Comparison of ENCODE assay signal across 3 cellular contexts in the genomic region with DNA sequence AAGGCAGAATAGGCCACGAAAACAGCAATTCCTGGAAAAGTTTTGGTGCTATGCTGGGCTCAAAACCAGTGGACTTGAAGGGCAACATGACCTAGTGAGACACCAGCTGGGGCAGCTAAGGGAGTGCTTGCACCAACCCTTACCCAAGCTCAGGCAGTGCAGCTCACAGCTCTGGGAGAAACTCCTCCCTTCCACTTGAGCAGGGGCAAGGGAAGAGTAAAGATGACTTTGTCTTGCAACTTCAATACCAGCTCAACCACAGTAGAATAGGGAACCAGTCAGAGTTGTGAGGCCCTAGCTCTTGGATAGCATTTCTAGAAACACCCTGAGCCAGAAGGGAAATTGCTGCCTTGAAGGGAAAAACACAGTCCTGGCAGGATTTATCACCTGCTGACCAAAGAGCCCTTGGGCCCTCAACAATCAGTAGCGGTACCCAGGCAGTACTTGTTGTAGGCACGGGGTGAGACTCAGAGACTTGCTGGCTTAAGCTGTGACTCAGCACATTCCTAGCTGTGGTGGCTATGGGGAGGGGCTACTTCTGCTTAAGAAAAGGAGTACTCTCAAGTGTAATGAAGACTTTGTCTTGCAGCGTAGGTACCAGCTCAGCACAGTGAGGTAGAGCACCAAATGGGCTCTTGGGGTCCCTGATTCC.
TF ChIP-seq lines count a peak whose summit lies in the region.

No MANE protein-coding gene starts in this region.

TF ChIP-seq in IMR-90, 13 proteins besides CTCF, POLR2A, EP300 and RAD21:
- TF ChIP-seq MAFK (IDR thresholded peaks at IDR 0.05; ENCODE audit: low read depth, low read length): peak; percentile 85
- 0 out of 2 replicates have a peak, but pooled peaks have one; percentile 8 for TF ChIP-seq FOS (IDR thresholded peaks at IDR 0.05; ENCODE audit: low read depth, low read length)
- no peak for TF ChIP-seq BHLHE40 (IDR thresholded peaks at IDR 0.05; ENCODE audit: low read depth, low read length)
- no peak for TF ChIP-seq CEBPB (IDR thresholded peaks at IDR 0.05; ENCODE audit: low read depth, low read length)
- no peak for TF ChIP-seq RCOR1 (IDR thresholded peaks at IDR 0.05; ENCODE audit: insufficient replicate concordance, low read length)
- no peak for TF ChIP-seq ELK1 (IDR thresholded peaks at IDR 0.05; ENCODE audit: borderline replicate concordance, low read depth, low read length)
- no peak for TF ChIP-seq SMC3 (IDR thresholded peaks at IDR 0.05; ENCODE audit: low read depth, low read length)
- TF ChIP-seq MXI1 (IDR thresholded peaks at IDR 0.05; ENCODE audit: borderline replicate concordance, low read depth, low read length): no peak
- TF ChIP-seq CHD1 (IDR thresholded peaks at IDR 0.05; ENCODE audit: low read depth, low read length): no peak
- peak; percentile 98 for TF ChIP-seq NFE2L2 (IDR thresholded peaks at IDR 0.05; ENCODE audit: low read depth, low read length)
- no peak for TF ChIP-seq USF2 (IDR thresholded peaks at IDR 0.05; ENCODE audit: low read depth, low read length)
- TF ChIP-seq RFX5 (IDR thresholded peaks at IDR 0.05; ENCODE audit: low read depth, low read length): no peak
- peak; percentile 79; the same call in 1 of the 2 replicates for TF ChIP-seq MAZ (IDR thresholded peaks at IDR 0.05; ENCODE audit: borderline replicate concordance, low read depth, low read length)
TF ChIP-seq in IMR-90: peak in this region for 4.

TF ChIP-seq in K562, 482 proteins besides CTCF, POLR2A, EP300 and RAD21:
- TF ChIP-seq SMARCE1 (IDR thresholded peaks at IDR 0.05) (0 out of 2 replicates have a peak, but pooled peaks have one; percentile 23), BACH1 (tag; IDR thresholded peaks at IDR 0.05) (peak; percentile 88), MAFG (tag; conservative IDR thresholded peaks at IDR 0.05) (peak; percentile 95), MTA3 (IDR thresholded peaks at IDR 0.05; ENCODE audit: borderline replicate concordance) (no peak), MAFF (IDR thresholded peaks at IDR 0.05; ENCODE audit: low read length) (peak; percentile 86), TRIM28 (IDR thresholded peaks at IDR 0.05) (no peak), SMARCA4 (IDR thresholded peaks at IDR 0.05) (0 out of 2 replicates have a peak, but pooled peaks have one; percentile 45), TEAD4 (IDR thresholded peaks at IDR 0.05; ENCODE audit: low read length) (peak; percentile 71), TEAD4 (CRISPR knock-in tag; IDR thresholded peaks at IDR 0.05; ENCODE audit: borderline replicate concordance) (no peak), ZNF316 (IDR thresholded peaks at IDR 0.05) (peak; percentile 89), NFE2 (IDR thresholded peaks at IDR 0.05; ENCODE audit: low read depth) (peak; percentile 97), SIRT6 (IDR thresholded peaks at IDR 0.05; ENCODE audit: low read depth, low read length) (no peak), TSC22D4 (tag; IDR thresholded peaks at IDR 0.05) (no peak), CTBP1 (IDR thresholded peaks at IDR 0.05; ENCODE audit: borderline replicate concordance) (0 out of 2 replicates have a peak, but pooled peaks have one; percentile 31), DLX4 (CRISPR knock-in tag; IDR thresholded peaks at IDR 0.05) (no peak), MAZ (CRISPR knock-in tag; conservative IDR thresholded peaks at IDR 0.05 in 1 of 2, IDR thresholded peaks at IDR 0.05 in 1 of 2) (0 out of 4 replicates have a peak, but pooled peaks of 1 of the 2 experiments have one; percentile 35), TCF3 (CRISPR knock-in tag; IDR thresholded peaks at IDR 0.05) (no peak), NFE2L1 (tag; IDR thresholded peaks at IDR 0.05; ENCODE audit: borderline replicate concordance, low read depth) (peak; percentile 89), TEAD1 (CRISPR knock-in tag; IDR thresholded peaks at IDR 0.05) (peak; percentile 85 to 90), ZNF436 (CRISPR knock-in tag; IDR thresholded peaks at IDR 0.05) (no peak), C11orf30 (IDR thresholded peaks at IDR 0.05; ENCODE audit: low read depth) (peak; percentile 89), MAFK (IDR thresholded peaks at IDR 0.05; ENCODE audit: low read length) (peak; percentile 76), ATF7 (IDR thresholded peaks at IDR 0.05) (0 out of 2 replicates have a peak, but pooled peaks have one; percentile 14)
- TF ChIP-seq, protein P1, sequence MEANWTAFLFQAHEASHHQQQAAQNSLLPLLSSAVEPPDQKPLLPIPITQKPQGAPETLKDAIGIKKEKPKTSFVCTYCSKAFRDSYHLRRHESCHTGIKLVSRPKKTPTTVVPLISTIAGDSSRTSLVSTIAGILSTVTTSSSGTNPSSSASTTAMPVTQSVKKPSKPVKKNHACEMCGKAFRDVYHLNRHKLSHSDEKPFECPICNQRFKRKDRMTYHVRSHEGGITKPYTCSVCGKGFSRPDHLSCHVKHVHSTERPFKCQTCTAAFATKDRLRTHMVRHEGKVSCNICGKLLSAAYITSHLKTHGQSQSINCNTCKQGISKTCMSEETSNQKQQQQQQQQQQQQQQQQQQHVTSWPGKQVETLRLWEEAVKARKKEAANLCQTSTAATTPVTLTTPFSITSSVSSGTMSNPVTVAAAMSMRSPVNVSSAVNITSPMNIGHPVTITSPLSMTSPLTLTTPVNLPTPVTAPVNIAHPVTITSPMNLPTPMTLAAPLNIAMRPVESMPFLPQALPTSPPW (CRISPR knock-in tag; IDR thresholded peaks at IDR 0.05): peak; percentile 31; the same call in 1 of the 2 replicates

TF ChIP-seq in HepG2, 621 proteins besides CTCF, POLR2A, EP300 and RAD21 (continues in another document):
- TF ChIP-seq ZBTB33 (CRISPR knock-in tag; IDR thresholded peaks at IDR 0.05) (peak; percentile 93), ZNF143 (CRISPR knock-in tag; IDR thresholded peaks at IDR 0.05) (no peak), CBX1 (IDR thresholded peaks at IDR 0.05; ENCODE audit: low read depth) (no peak), SATB2 (CRISPR knock-in tag; IDR thresholded peaks at IDR 0.05) (no peak), CEBPB (IDR thresholded peaks at IDR 0.05; ENCODE audit: borderline replicate concordance, low read depth, low read length) (no peak), RFXAP (CRISPR knock-in tag; IDR thresholded peaks at IDR 0.05; ENCODE audit: borderline replicate concordance) (no peak), ZMAT3 (CRISPR knock-in tag; conservative IDR thresholded peaks at IDR 0.05) (no peak), ZNF160 (CRISPR knock-in tag; IDR thresholded peaks at IDR 0.05) (no peak), TEF (CRISPR knock-in tag; IDR thresholded peaks at IDR 0.05) (no peak), ZNF552 (CRISPR knock-in tag; IDR thresholded peaks at IDR 0.05; ENCODE audit: borderline replicate concordance) (no peak), ZNF550 (CRISPR knock-in tag; IDR thresholded peaks at IDR 0.05; ENCODE audit: borderline replicate concordance) (no peak), TEAD3 (CRISPR knock-in tag; optimal IDR thresholded peaks at IDR 0.05; ENCODE audit: borderline replicate concordance) (peak; percentile 60), ZMYM3 (CRISPR knock-in tag; IDR thresholded peaks at IDR 0.05) (no peak), ZNF280D (CRISPR knock-in tag; IDR thresholded peaks at IDR 0.05) (no peak), ZNF12 (CRISPR knock-in tag; IDR thresholded peaks at IDR 0.05) (peak; percentile 89), ZBTB46 (CRISPR knock-in tag; IDR thresholded peaks at IDR 0.05; ENCODE audit: borderline replicate concordance) (no peak), NFE2 (CRISPR knock-in tag; IDR thresholded peaks at IDR 0.05) (peak; percentile 78; the same call in 1 of the 2 replicates), ZNF367 (CRISPR knock-in tag; IDR thresholded peaks at IDR 0.05; ENCODE audit: borderline replicate concordance) (no peak), ZNF484 (CRISPR knock-in tag; IDR thresholded peaks at IDR 0.05; ENCODE audit: borderline replicate concordance, low read depth) (no peak), SP4 (CRISPR knock-in tag; IDR thresholded peaks at IDR 0.05) (no peak), NR2F6 (IDR thresholded peaks at IDR 0.05) (no peak), NR2F6 (CRISPR knock-in tag; IDR thresholded peaks at IDR 0.05) (no peak), EHMT2 (IDR thresholded peaks at IDR 0.05; ENCODE audit: borderline replicate concordance, low read depth, low read length) (no peak), REL (CRISPR knock-in tag; conservative IDR thresholded peaks at IDR 0.05) (no peak), ATF7-NPFF (CRISPR knock-in tag; IDR thresholded peaks at IDR 0.05; ENCODE audit: low read depth) (no peak), MAFK (conservative IDR thresholded peaks at IDR 0.05 in 1 of 2, IDR thresholded peaks at IDR 0.05 in 1 of 2; ENCODE audit: low read length in 2 of 2) (peak; percentile 47 to 70), ZNF543 (CRISPR knock-in tag; IDR thresholded peaks at IDR 0.05) (0 out of 2 replicates have a peak, but pooled peaks have one; percentile 35), JUNB (CRISPR knock-in tag; IDR thresholded peaks at IDR 0.05; ENCODE audit: borderline replicate concordance) (no peak), JDP2 (CRISPR knock-in tag; IDR thresholded peaks at IDR 0.05; ENCODE audit: borderline replicate concordance) (no peak), NCOR1 (IDR thresholded peaks at IDR 0.05; ENCODE audit: borderline replicate concordance, low read length) (no peak)
- TF ChIP-seq, protein P2, sequence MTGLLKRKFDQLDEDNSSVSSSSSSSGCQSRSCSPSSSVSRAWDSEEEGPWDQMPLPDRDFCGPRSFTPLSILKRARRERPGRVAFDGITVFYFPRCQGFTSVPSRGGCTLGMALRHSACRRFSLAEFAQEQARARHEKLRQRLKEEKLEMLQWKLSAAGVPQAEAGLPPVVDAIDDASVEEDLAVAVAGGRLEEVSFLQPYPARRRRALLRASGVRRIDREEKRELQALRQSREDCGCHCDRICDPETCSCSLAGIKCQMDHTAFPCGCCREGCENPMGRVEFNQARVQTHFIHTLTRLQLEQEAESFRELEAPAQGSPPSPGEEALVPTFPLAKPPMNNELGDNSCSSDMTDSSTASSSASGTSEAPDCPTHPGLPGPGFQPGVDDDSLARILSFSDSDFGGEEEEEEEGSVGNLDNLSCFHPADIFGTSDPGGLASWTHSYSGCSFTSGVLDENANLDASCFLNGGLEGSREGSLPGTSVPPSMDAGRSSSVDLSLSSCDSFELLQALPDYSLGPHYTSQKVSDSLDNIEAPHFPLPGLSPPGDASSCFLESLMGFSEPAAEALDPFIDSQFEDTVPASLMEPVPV (CRISPR knock-in tag; IDR thresholded peaks at IDR 0.05): no peak
- TF ChIP-seq, protein P3, sequence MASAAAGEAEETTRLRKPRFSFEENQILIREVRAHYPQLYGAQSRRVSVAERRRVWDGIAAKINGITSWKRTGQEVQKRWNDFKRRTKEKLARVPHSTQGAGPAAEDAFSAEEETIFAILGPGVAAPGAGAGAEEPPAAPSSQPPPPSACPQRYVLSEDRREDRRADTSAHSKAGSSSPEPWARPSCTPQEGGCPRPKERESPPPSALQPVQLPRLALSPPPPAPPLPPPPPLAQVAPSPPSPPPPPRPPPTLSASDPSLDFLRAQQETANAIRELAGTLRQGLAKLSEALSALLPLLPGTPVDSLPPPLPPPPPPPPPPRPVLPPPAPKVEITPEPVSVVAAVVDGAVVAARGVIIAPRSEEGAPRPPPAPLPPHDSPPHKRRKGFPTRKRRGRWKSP (CRISPR knock-in tag; IDR thresholded peaks at IDR 0.05): no peak
- TF ChIP-seq, protein P4, sequence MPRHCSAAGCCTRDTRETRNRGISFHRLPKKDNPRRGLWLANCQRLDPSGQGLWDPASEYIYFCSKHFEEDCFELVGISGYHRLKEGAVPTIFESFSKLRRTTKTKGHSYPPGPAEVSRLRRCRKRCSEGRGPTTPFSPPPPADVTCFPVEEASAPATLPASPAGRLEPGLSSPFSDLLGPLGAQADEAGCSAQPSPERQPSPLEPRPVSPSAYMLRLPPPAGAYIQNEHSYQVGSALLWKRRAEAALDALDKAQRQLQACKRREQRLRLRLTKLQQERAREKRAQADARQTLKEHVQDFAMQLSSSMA (CRISPR knock-in tag; IDR thresholded peaks at IDR 0.05): no peak
